Comparison of ENCODE assay signal across 1 cellular context in genomic region chr18:6281874-6282273, GRCh38.
A peak's percentile ranks its signal among the peaks of the same experiment; 100 is the strongest.
TF ChIP-seq lines count a peak whose summit lies in the region.

No MANE protein-coding gene starts in this region.

TF ChIP-seq in HepG2, 621 proteins besides CTCF, POLR2A, EP300 and RAD21 (continues in another document):
- TF ChIP-seq HNF1A (IDR thresholded peaks at IDR 0.05; ENCODE audit: low read depth): peak; percentile 80
- TF ChIP-seq HNF1A (CRISPR knock-in tag; IDR thresholded peaks at IDR 0.05; ENCODE audit: borderline replicate concordance): peak; percentile 90
- TF ChIP-seq MED1 (CRISPR knock-in tag; IDR thresholded peaks at IDR 0.05): peak; percentile 19; the same call in 1 of the 2 replicates
- TF ChIP-seq ATF4 (CRISPR knock-in tag; IDR thresholded peaks at IDR 0.05): no peak
- TF ChIP-seq TARDBP (CRISPR knock-in tag; IDR thresholded peaks at IDR 0.05): peak; percentile 51; the same call in 1 of the 2 replicates
- TF ChIP-seq HOMEZ (CRISPR knock-in tag; IDR thresholded peaks at IDR 0.05; ENCODE audit: low read depth): peak; percentile 90; the same call in 1 of the 2 replicates
- no peak for TF ChIP-seq ZBTB37 (CRISPR knock-in tag; IDR thresholded peaks at IDR 0.05)
- no peak for TF ChIP-seq ZNF224 (CRISPR knock-in tag; IDR thresholded peaks at IDR 0.05)
- TF ChIP-seq EZH2 (conservative IDR thresholded peaks at IDR 0.05; ENCODE audit: low read depth, low read length): no peak
- no peak for TF ChIP-seq FOXP1 (IDR thresholded peaks at IDR 0.05)
- peak; percentile 45 for TF ChIP-seq FOXP1 (CRISPR knock-in tag; IDR thresholded peaks at IDR 0.05)
- TF ChIP-seq MAFK (conservative IDR thresholded peaks at IDR 0.05 in 1 of 2, IDR thresholded peaks at IDR 0.05 in 1 of 2; ENCODE audit: low read length in 2 of 2): 0 out of 4 replicates have a peak, but pooled peaks of 1 of the 2 experiments have one; percentile 17
- no peak for TF ChIP-seq ZNF816 (CRISPR knock-in tag; IDR thresholded peaks at IDR 0.05; ENCODE audit: borderline replicate concordance)
- TF ChIP-seq, protein P1, sequence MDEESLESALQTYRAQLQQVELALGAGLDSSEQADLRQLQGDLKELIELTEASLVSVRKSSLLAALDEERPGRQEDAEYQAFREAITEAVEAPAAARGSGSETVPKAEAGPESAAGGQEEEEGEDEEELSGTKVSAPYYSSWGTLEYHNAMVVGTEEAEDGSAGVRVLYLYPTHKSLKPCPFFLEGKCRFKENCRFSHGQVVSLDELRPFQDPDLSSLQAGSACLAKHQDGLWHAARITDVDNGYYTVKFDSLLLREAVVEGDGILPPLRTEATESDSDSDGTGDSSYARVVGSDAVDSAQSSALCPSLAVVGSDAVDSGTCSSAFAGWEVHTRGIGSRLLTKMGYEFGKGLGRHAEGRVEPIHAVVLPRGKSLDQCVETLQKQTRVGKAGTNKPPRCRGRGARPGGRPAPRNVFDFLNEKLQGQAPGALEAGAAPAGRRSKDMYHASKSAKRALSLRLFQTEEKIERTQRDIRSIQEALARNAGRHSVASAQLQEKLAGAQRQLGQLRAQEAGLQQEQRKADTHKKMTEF (CRISPR knock-in tag; IDR thresholded peaks at IDR 0.05): peak; percentile 24; the same call in 1 of the 2 replicates
- peak; percentile 69 for TF ChIP-seq HNF1B (CRISPR knock-in tag; IDR thresholded peaks at IDR 0.05)
- TF ChIP-seq ZNF331 (CRISPR knock-in tag; IDR thresholded peaks at IDR 0.05): peak; percentile 67; the same call in 1 of the 2 replicates
- no peak for TF ChIP-seq SMARCE1 (IDR thresholded peaks at IDR 0.05; ENCODE audit: borderline replicate concordance)
- TF ChIP-seq SOX6 (IDR thresholded peaks at IDR 0.05): no peak
- TF ChIP-seq SOX6 (CRISPR knock-in tag; IDR thresholded peaks at IDR 0.05): peak; percentile 49; the same call in 1 of the 2 replicates
- TF ChIP-seq NFIB (CRISPR knock-in tag; IDR thresholded peaks at IDR 0.05; ENCODE audit: borderline replicate concordance): no peak
- 0 out of 2 replicates have a peak, but pooled peaks have one; percentile 41 for TF ChIP-seq MIER2 (CRISPR knock-in tag; IDR thresholded peaks at IDR 0.05)
- TF ChIP-seq STAG1 (CRISPR knock-in tag; IDR thresholded peaks at IDR 0.05): peak; percentile 42
- TF ChIP-seq NCOR1 (IDR thresholded peaks at IDR 0.05; ENCODE audit: borderline replicate concordance, low read length): peak; percentile 21; the same call in 1 of the 2 replicates
- peak; percentile 48; the same call in 1 of the 2 replicates for TF ChIP-seq ZMYM4 (CRISPR knock-in tag; IDR thresholded peaks at IDR 0.05)
- TF ChIP-seq ISL2 (CRISPR knock-in tag; IDR thresholded peaks at IDR 0.05): peak; percentile 49; the same call in 1 of the 2 replicates
- TF ChIP-seq, protein P2, sequence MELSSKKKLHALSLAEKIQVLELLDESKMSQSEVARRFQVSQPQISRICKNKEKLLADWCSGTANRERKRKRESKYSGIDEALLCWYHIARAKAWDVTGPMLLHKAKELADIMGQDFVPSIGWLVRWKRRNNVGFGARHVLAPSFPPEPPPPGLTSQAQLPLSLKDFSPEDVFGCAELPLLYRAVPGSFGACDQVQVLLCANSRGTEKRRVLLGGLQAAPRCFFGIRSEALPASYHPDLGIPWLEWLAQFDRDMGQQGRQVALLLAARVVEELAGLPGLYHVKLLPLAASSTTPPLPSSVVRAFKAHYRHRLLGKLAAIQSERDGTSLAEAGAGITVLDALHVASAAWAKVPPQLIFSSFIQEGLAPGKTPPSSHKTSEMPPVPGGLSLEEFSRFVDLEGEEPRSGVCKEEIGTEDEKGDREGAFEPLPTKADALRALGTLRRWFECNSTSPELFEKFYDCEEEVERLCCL (CRISPR knock-in tag; IDR thresholded peaks at IDR 0.05; ENCODE audit: borderline replicate concordance): no peak
- TF ChIP-seq, protein P3, sequence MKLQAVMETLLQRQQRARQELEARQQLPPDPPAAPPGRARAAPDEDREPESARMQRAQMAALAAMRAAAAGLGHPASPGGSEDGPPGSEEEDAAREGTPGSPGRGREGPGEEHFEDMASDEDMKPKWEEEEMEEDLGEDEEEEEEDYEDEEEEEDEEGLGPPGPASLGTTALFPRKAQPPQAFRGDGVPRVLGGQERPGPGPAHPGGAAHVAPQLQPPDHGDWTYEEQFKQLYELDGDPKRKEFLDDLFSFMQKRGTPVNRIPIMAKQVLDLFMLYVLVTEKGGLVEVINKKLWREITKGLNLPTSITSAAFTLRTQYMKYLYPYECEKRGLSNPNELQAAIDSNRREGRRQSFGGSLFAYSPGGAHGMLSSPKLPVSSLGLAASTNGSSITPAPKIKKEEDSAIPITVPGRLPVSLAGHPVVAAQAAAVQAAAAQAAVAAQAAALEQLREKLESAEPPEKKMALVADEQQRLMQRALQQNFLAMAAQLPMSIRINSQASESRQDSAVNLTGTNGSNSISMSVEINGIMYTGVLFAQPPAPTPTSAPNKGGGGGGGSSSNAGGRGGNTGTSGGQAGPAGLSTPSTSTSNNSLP (IDR thresholded peaks at IDR 0.05; ENCODE audit: low read depth, low read length): peak; percentile 88
- TF ChIP-seq ZBTB42 (CRISPR knock-in tag; IDR thresholded peaks at IDR 0.05): no peak
- TF ChIP-seq POGZ (CRISPR knock-in tag; IDR thresholded peaks at IDR 0.05): peak; percentile 75
- no peak for TF ChIP-seq SP4 (CRISPR knock-in tag; IDR thresholded peaks at IDR 0.05)
- TF ChIP-seq ZNF672 (CRISPR knock-in tag; IDR thresholded peaks at IDR 0.05): no peak
- peak; percentile 62 for TF ChIP-seq GATAD2A (CRISPR knock-in tag; IDR thresholded peaks at IDR 0.05)
- TF ChIP-seq, protein P4, sequence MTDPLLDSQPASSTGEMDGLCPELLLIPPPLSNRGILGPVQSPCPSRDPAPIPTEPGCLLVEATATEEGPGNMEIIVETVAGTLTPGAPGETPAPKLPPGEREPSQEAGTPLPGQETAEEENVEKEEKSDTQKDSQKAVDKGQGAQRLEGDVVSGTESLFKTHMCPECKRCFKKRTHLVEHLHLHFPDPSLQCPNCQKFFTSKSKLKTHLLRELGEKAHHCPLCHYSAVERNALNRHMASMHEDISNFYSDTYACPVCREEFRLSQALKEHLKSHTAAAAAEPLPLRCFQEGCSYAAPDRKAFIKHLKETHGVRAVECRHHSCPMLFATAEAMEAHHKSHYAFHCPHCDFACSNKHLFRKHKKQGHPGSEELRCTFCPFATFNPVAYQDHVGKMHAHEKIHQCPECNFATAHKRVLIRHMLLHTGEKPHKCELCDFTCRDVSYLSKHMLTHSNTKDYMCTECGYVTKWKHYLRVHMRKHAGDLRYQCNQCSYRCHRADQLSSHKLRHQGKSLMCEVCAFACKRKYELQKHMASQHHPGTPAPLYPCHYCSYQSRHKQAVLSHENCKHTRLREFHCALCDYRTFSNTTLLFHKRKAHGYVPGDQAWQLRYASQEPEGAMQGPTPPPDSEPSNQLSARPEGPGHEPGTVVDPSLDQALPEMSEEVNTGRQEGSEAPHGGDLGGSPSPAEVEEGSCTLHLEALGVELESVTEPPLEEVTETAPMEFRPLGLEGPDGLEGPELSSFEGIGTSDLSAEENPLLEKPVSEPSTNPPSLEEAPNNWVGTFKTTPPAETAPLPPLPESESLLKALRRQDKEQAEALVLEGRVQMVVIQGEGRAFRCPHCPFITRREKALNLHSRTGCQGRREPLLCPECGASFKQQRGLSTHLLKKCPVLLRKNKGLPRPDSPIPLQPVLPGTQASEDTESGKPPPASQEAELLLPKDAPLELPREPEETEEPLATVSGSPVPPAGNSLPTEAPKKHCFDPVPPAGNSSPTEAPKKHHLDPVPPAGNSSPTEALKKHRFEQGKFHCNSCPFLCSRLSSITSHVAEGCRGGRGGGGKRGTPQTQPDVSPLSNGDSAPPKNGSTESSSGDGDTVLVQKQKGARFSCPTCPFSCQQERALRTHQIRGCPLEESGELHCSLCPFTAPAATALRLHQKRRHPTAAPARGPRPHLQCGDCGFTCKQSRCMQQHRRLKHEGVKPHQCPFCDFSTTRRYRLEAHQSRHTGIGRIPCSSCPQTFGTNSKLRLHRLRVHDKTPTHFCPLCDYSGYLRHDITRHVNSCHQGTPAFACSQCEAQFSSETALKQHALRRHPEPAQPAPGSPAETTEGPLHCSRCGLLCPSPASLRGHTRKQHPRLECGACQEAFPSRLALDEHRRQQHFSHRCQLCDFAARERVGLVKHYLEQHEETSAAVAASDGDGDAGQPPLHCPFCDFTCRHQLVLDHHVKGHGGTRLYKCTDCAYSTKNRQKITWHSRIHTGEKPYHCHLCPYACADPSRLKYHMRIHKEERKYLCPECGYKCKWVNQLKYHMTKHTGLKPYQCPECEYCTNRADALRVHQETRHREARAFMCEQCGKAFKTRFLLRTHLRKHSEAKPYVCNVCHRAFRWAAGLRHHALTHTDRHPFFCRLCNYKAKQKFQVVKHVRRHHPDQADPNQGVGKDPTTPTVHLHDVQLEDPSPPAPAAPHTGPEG (CRISPR knock-in tag; IDR thresholded peaks at IDR 0.05): no peak
- TF ChIP-seq CREB1 (IDR thresholded peaks at IDR 0.05): no peak
- TF ChIP-seq CREB1 (CRISPR knock-in tag; IDR thresholded peaks at IDR 0.05): 0 out of 2 replicates have a peak, but pooled peaks have one; percentile 12
- no peak for TF ChIP-seq DR1 (CRISPR knock-in tag; IDR thresholded peaks at IDR 0.05)
- TF ChIP-seq, protein P5, sequence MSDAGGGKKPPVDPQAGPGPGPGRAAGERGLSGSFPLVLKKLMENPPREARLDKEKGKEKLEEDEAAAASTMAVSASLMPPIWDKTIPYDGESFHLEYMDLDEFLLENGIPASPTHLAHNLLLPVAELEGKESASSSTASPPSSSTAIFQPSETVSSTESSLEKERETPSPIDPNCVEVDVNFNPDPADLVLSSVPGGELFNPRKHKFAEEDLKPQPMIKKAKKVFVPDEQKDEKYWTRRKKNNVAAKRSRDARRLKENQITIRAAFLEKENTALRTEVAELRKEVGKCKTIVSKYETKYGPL (CRISPR knock-in tag; IDR thresholded peaks at IDR 0.05): no peak
- TF ChIP-seq ERF (CRISPR knock-in tag; IDR thresholded peaks at IDR 0.05): 0 out of 2 replicates have a peak, but pooled peaks have one; percentile 29
